8 cellular contexts compared by ENCODE assay signal in genomic region chr5:141850183-141850768, GRCh38. TPM values are rescaled to one million over a fixed set of nuclear protein-coding genes. Genes with fewer than 3 reads are reported as not detected.
DNase-seq lines count a peak whose midpoint lies in the region; ATAC-seq and TF ChIP-seq lines count a peak whose summit lies in the region.

No MANE protein-coding gene starts in this region.

- H3K4me3 ChIP-seq in AG10803 (ENCODE audit: low read length) (peak overlapping the region; percentile 88), endocrine pancreas (ENCODE audit: control insufficient read depth, insufficient read depth, low read length) (peak overlapping the region; percentile 48), mononuclear cell (ENCODE audit: low read length) (peak overlapping the region; percentile 69)
- H3K4me3 ChIP-seq in Jurkat, Clone E6-1 (ENCODE audit: low read length): peak overlapping the region; percentile 70

- peak; percentile 41 for ATAC-seq in GM19023 (IDR thresholded peaks at IDR 0.05; ENCODE audit: unreplicated experiment)

- H3K36me3 Mint-ChIP-seq in activated CD4-positive, alpha-beta T cell treated with anti-CD3 and anti-CD28 coated beads, Interleukin-2, amount 10 ng/mL, durations not matched to agents 7 days and 5 days (ENCODE audit: low read depth): no peaks in the 10 kb centered on the region

- peaks cover 17% of the 10 kb centered on the region for H3K4me1 Mint-ChIP-seq in activated CD4-positive, alpha-beta T cell treated with anti-CD3 and anti-CD28 coated beads, Interleukin-2, amount 10 ng/mL, durations not matched to agents 7 days and 5 days

- CTCF ChIA-PET in activated CD4-positive, alpha-beta T cell treated with anti-CD3 and anti-CD28 coated beads, Interleukin-2, amount 10 ng/mL, durations not matched to agents 7 days and 5 days (lab: Charles Lee): interaction anchor here (1.1 kb wide), 1 partner anchor 15 kb away, joined by 4 read pairs; no protein-coding TSS in a partner anchor

- H3K4me3 Mint-ChIP-seq in activated CD4-positive, alpha-beta T cell treated with anti-CD3 and anti-CD28 coated beads, Interleukin-2, amount 10 ng/mL, durations not matched to agents 7 days and 5 days: peak overlapping the region; percentile 84

- no peaks in the 10 kb centered on the region for H3K36me3 ChIP-seq in endocrine pancreas (ENCODE audit: control insufficient read depth, insufficient read depth, low read length)

- no peaks in the 10 kb centered on the region for H3K9me3 Mint-ChIP-seq in activated CD4-positive, alpha-beta T cell treated with anti-CD3 and anti-CD28 coated beads, Interleukin-2, amount 10 ng/mL, durations not matched to agents 7 days and 5 days

- peak overlapping the region; percentile 68 for H3K9ac ChIP-seq in endocrine pancreas (ENCODE audit: control insufficient read depth, insufficient read depth, low read length)

- no peaks in the 10 kb centered on the region for H3K9me3 ChIP-seq in endocrine pancreas (ENCODE audit: control insufficient read depth, low read length)
- no peaks in the 10 kb centered on the region for H3K9me3 ChIP-seq in mononuclear cell (ENCODE audit: low read depth, low read length)

- H3K27ac Mint-ChIP-seq in activated CD4-positive, alpha-beta T cell treated with anti-CD3 and anti-CD28 coated beads, Interleukin-2, amount 10 ng/mL, durations not matched to agents 7 days and 5 days: peak overlapping the region; percentile 93

- H3K4me1 ChIP-seq in endocrine pancreas (ENCODE audit: control insufficient read depth, insufficient read depth, low read length) (no peaks in the 10 kb centered on the region), mononuclear cell (ENCODE audit: insufficient read depth, low read length) (peaks cover 14% of the 10 kb centered on the region)

- POLR2A ChIA-PET in activated CD4-positive, alpha-beta T cell treated with anti-CD3 and anti-CD28 coated beads, Interleukin-2, amount 10 ng/mL, durations not matched to agents 7 days and 5 days (lab: Charles Lee): no interaction called here

- no peaks in the 10 kb centered on the region for H3K27me3 ChIP-seq in endocrine pancreas (ENCODE audit: control insufficient read depth, insufficient read depth, low read length)
- H3K27me3 ChIP-seq in mononuclear cell (ENCODE audit: insufficient read depth, low read length): peaks cover 6% of the 10 kb centered on the region

- DNase-seq in AG10803 (ENCODE audit: low read depth) (peak; percentile 46), superior temporal gyrus (ENCODE audit: extremely low spot score) (peak; percentile 71), NCI-H1105 (lab: John Stamatoyannopoulos, UW) (no peak)
- no peak for DNase-seq in Jurkat, Clone E6-1 (ENCODE audit: low read depth, low spot score)
- peak; percentile 19 for DNase-seq in activated CD4-positive, alpha-beta T cell treated with anti-CD3 and anti-CD28 coated beads, Interleukin-2, amount 10 ng/mL, durations not matched to agents 7 days and 5 days

- TF ChIP-seq CTCF in AG10803 (conservative IDR thresholded peaks at IDR 0.05; ENCODE audit: low read length): no peak

- H3K27me3 Mint-ChIP-seq in activated CD4-positive, alpha-beta T cell treated with anti-CD3 and anti-CD28 coated beads, Interleukin-2, amount 10 ng/mL, durations not matched to agents 7 days and 5 days: peaks cover 2% of the 10 kb centered on the region

RNA-seq across cellular contexts. Expression of gene PCDH1, which starts 27.9 kb away (rescaled TPM):
- 0.80 TPM for polyA plus RNA-seq in Jurkat, Clone E6-1 (2012; ENCODE audit: insufficient read depth, insufficient read length)
- total RNA-seq in activated CD4-positive, alpha-beta T cell treated with anti-CD3 and anti-CD28 coated beads, Interleukin-2, amount 10 ng/mL, durations not matched to agents 7 days and 5 days: not detected
- 2.8 TPM for total RNA-seq in mononuclear cell

Comparison
In these comparisons a context has a peak if more than half of its experiments do, and no peak if none do; other contexts are left out.
1. DNase-seq: peak in AG10803 (single experiment), activated CD4-positive, alpha-beta T cell treated with anti-CD3 and anti-CD28 coated beads, Interleukin-2, amount 10 ng/mL, durations not matched to agents 7 days and 5 days (single experiment) and superior temporal gyrus (single experiment); none in Jurkat, Clone E6-1 (single experiment) and NCI-H1105 (single experiment).
2. Peak in every context shown above with its lines, with median percentiles within 50 percentile points of each other: H3K4me3 ChIP-seq.